Comparison of ENCODE assay signal across 8 cellular contexts in genomic region chr4:73593631-73594241, GRCh38. TPM values are rescaled to one million over a fixed set of nuclear protein-coding genes. Genes with fewer than 3 reads are reported as not detected.
A peak's percentile ranks its signal among the peaks of the same experiment; 100 is the strongest.
DNase-seq lines count a peak whose midpoint lies in the region; ATAC-seq, FAIRE-seq and TF ChIP-seq lines count a peak whose summit lies in the region.

No MANE protein-coding gene starts in this region.

- H3K56ac ChIP-seq in IMR-90 (ENCODE audit: extremely low read depth, insufficient read depth, low read length), result no peak overlapping the region

- no peak overlapping the region for H4K8ac ChIP-seq in IMR-90 (ENCODE audit: low read depth in 2 of 2, low read length in 2 of 2)

- no peak overlapping the region for H3K4ac ChIP-seq in IMR-90 (ENCODE audit: low read depth, low read length)

- H3K4me2 ChIP-seq in IMR-90 (ENCODE audit: low read depth, low read length) (no peak overlapping the region), HepG2 (ENCODE audit: low read depth, low read length) (no peak overlapping the region)

- no peak overlapping the region for H4K5ac ChIP-seq in IMR-90 (ENCODE audit: low read depth, low read length)

- H3K18ac ChIP-seq in IMR-90 (ENCODE audit: low read depth, low read length), result no peak overlapping the region

- no peaks in the 10 kb centered on the region for H3K9me1 ChIP-seq in IMR-90 (ENCODE audit: insufficient read depth, low read length)

- TF ChIP-seq RAD21 in IMR-90 (IDR thresholded peaks at IDR 0.05; ENCODE audit: low read length) (peak; percentile 53), HepG2 (CRISPR knock-in tag; IDR thresholded peaks at IDR 0.05) (peak; percentile 45; the same call in 1 of the 2 replicates)

- H2AK5ac ChIP-seq in IMR-90 (ENCODE audit: low read depth, low read length), result no peak overlapping the region

- peaks cover 2% of the 10 kb centered on the region; the same call in 1 of the 2 replicates for H3K4me1 ChIP-seq in IMR-90 (ENCODE audit: control insufficient read depth, insufficient read depth, low read length)
- H3K4me1 ChIP-seq in HepG2 (ENCODE audit: insufficient read depth, low read length), result peaks cover 41% of the 10 kb centered on the region

- dilution Hi-C loops in IMR-90 (cut with HindIII; ENCODE audit: low sequenced_read_pairs, unreplicated experiment), result no loop called here

- no peaks in the 10 kb centered on the region for H3K27me3 ChIP-seq in IMR-90 (ENCODE audit: control insufficient read depth, insufficient read depth, low read length)
- no peaks in the 10 kb centered on the region for H3K27me3 ChIP-seq in HepG2 (ENCODE audit: control insufficient read depth in 1 of 2, insufficient read depth in 2 of 2, low read length in 2 of 2)

- H4K20me1 ChIP-seq in IMR-90 (ENCODE audit: insufficient read depth, low read length), result no peaks in the 10 kb centered on the region
- no peaks in the 10 kb centered on the region for H4K20me1 ChIP-seq in HepG2 (ENCODE audit: insufficient read depth, low read length)

- no peak for TF ChIP-seq EP300 in HepG2 (IDR thresholded peaks at IDR 0.05; ENCODE audit: low read depth in 2 of 2, low read length in 2 of 2)
- no peak for TF ChIP-seq EP300 in HepG2 (CRISPR knock-in tag; IDR thresholded peaks at IDR 0.05; ENCODE audit: borderline replicate concordance)

- no peak for FAIRE-seq in HepG2 (lab: Jason Lieb, UNC)

- no peak overlapping the region for H2BK5ac ChIP-seq in IMR-90 (ENCODE audit: low read depth, low read length, poor library complexity, severe bottlenecking)

- no peak overlapping the region for H2AFZ ChIP-seq in IMR-90 (replicated peaks; ENCODE audit: low read length, poor library complexity)
- H2AFZ ChIP-seq in HepG2 (ENCODE audit: low read length), result no peak overlapping the region

- peak; percentile 49 for DNase-seq in IMR-90
- peak; percentile 48 for DNase-seq in amniotic epithelial cell (ENCODE audit: low read depth)
- peak; percentile 39 for DNase-seq in HepG2 (ENCODE audit: low spot score)
- DNase-seq in effector CD8-positive, alpha-beta T cell (lab: John Stamatoyannopoulos, UW), result no peak
- no peak for DNase-seq in middle frontal gyrus (ENCODE audit: extremely low spot score, low spot score)

- H2AK9ac ChIP-seq in IMR-90 (replicated peaks; ENCODE audit: low read depth, low read length, poor library complexity), result no peak overlapping the region

- no peaks in the 10 kb centered on the region for H3K79me2 ChIP-seq in HepG2 (ENCODE audit: insufficient read depth, low read length)

- H3K9ac ChIP-seq in IMR-90 (ENCODE audit: low read depth, low read length) (no peak overlapping the region), HepG2 (ENCODE audit: insufficient read depth, low read depth, low read length) (no peak overlapping the region)

- no peak overlapping the region for H3K27ac ChIP-seq in C4-2B
- H3K27ac ChIP-seq in IMR-90 (ENCODE audit: insufficient read depth, low read length), result no peak overlapping the region
- no peak overlapping the region for H3K27ac ChIP-seq in HepG2 (ENCODE audit: extremely low read length, insufficient read depth, low read length)

- no TSS peak for BruUV-seq in IMR-90 (replicated peaks; lab: Mats Ljungman, UMichigan)
- no TSS peak for BruUV-seq in HepG2 (replicated peaks; lab: Mats Ljungman, UMichigan)

- WGBS in IMR-90 (ENCODE audit: extremely low coverage in 2 of 2, insufficient read length in 1 of 2), 2 experiments, result 100% methylated on average over 4 of the region's 6 CpGs; no CpG with 5 or more reads in 1 of the 2 experiments
- 76% methylated on average over 6 of the region's 6 CpGs for WGBS in HepG2 (ENCODE audit: low lambda C conversion rate)

- no peaks in the 10 kb centered on the region for H3K79me1 ChIP-seq in IMR-90 (ENCODE audit: low read depth in 1 of 2, low read length in 2 of 2)

- TF ChIP-seq CTCF in C4-2B (conservative IDR thresholded peaks at IDR 0.05) (peak; percentile 75), IMR-90 (conservative IDR thresholded peaks at IDR 0.05; ENCODE audit: low read depth, low read length) (peak; percentile 62), HepG2 (CRISPR knock-in tag; IDR thresholded peaks at IDR 0.05) (peak; percentile 58)

- POLR2A ChIA-PET in IMR-90 (lab: Charles Lee; ENCODE audit: unreplicated experiment) (no interaction called here), HepG2 (lab: Yijun Ruan, JAX) (no interaction called here)

- CTCF ChIA-PET in IMR-90 (lab: Yijun Ruan, JAX), result interaction anchor here (0.8 to 2.0 kb wide), 5 partner anchors 10 to 541 kb away, joined by 3 to 16 read pairs (median 3); no protein-coding TSS in a partner anchor
- CTCF ChIA-PET in HepG2 (lab: Yijun Ruan, JAX; ENCODE audit: low intra/inter-chr PET ratio, low total read pairs), result interaction anchor here (1.5 to 2.0 kb wide), 2 partner anchors 20 to 59 kb away, joined by 7 to 40 read pairs; no protein-coding TSS in a partner anchor

- no peak overlapping the region for H2BK20ac ChIP-seq in IMR-90 (ENCODE audit: low read depth, low read length)

- H3K4me3 ChIP-seq in IMR-90 (ENCODE audit: insufficient read depth, low read depth, low read length) (no peak overlapping the region), HepG2 (replicated peaks in 1 of 3; ENCODE audit: insufficient read depth in 1 of 3, low read depth in 2 of 3, low read length in 3 of 3) (no peak overlapping the region)

- no peak overlapping the region for H2BK120ac ChIP-seq in IMR-90 (ENCODE audit: low read depth, low read length)

- no peak overlapping the region for H4K91ac ChIP-seq in IMR-90 (ENCODE audit: insufficient read depth, low read depth, low read length)

- intact Hi-C loops in IMR-90 (cut with micrococcal nuclease), result loop anchor here (1.0 to 2.0 kb wide), 3 partner anchors 60 to 541 kb away; no protein-coding TSS in a partner anchor
- intact Hi-C loops in HepG2 (cut with micrococcal nuclease; ENCODE audit: unreplicated experiment), result loop anchor here (1.0 to 2.0 kb wide), 3 partner anchors 20 to 60 kb away; no protein-coding TSS in a partner anchor

- no peak overlapping the region for H3K14ac ChIP-seq in IMR-90 (replicated peaks; ENCODE audit: low read depth, low read length)

- in situ Hi-C loops in IMR-90 (cut with MboI; ENCODE audit: low sequenced_read_pairs), result loop anchor here (10.0 kb wide), 2 partner anchors 331 to 541 kb away; no protein-coding TSS in a partner anchor
- in situ Hi-C loops in HepG2 (cut with HindIII; ENCODE audit: extremely low pct_ligation_motif_present, low pct_unique_long_range_greater_than_20kb), result loop anchor here (5.0 to 25.0 kb wide), 2 partner anchors 64 to 256 kb away; no protein-coding TSS in a partner anchor

- TF ChIP-seq POLR2A in IMR-90 (IDR thresholded peaks at IDR 0.05; ENCODE audit: low read depth, low read length), result no peak
- TF ChIP-seq POLR2A in HepG2 (IDR thresholded peaks at IDR 0.05; ENCODE audit: insufficient read depth in 1 of 2, low read depth in 2 of 2, low read length in 2 of 2), result no peak

- H3K36me3 ChIP-seq in IMR-90 (ENCODE audit: control insufficient read depth, insufficient read depth, low read length) (no peaks in the 10 kb centered on the region), HepG2 (replicated peaks in 1 of 2; ENCODE audit: control insufficient read depth in 1 of 2, insufficient read depth in 2 of 2, low read length in 2 of 2) (no peaks in the 10 kb centered on the region)

- no peak overlapping the region for H3K23ac ChIP-seq in IMR-90 (ENCODE audit: low read depth, low read length)

- H3K9me3 ChIP-seq in IMR-90 (ENCODE audit: control insufficient read depth, insufficient read depth, low read length) (no peaks in the 10 kb centered on the region), HepG2 (ENCODE audit: low read length) (no peaks in the 10 kb centered on the region)

- H2BK15ac ChIP-seq in IMR-90 (ENCODE audit: low read depth, low read length), result no peak overlapping the region

- ATAC-seq in IMR-90 (ENCODE audit: low read depth) (0 out of 2 replicates have a peak, but pooled peaks have one; percentile 43), HepG2 (no peak), HG02763 (IDR thresholded peaks at IDR 0.05; ENCODE audit: unreplicated experiment) (no peak), HG03469 (IDR thresholded peaks at IDR 0.05; ENCODE audit: unreplicated experiment) (no peak)

TF ChIP-seq in IMR-90, 13 proteins besides CTCF, POLR2A, EP300 and RAD21 (continues in another document):
- TF ChIP-seq MXI1 (IDR thresholded peaks at IDR 0.05; ENCODE audit: borderline replicate concordance, low read depth, low read length) (no peak), RCOR1 (IDR thresholded peaks at IDR 0.05; ENCODE audit: insufficient replicate concordance, low read length) (no peak)

RNA-seq across cellular contexts. Expression of gene RASSF6, which starts 26.5 kb away (rescaled TPM):
- total RNA-seq in IMR-90 (2012; rRNA removed), result not detected in 2 replicates
- polyA plus RNA-seq in IMR-90 (2012; rRNA removed), result not detected in 2 replicates
- under 0.01 TPM in 1 of 2 replicates, not detected in the other for polyA plus RNA-seq in IMR-90 (2012; cell fraction: cytosol; rRNA removed)
- not detected in 2 replicates for polyA plus RNA-seq in IMR-90 (2012; cell fraction: nucleus; rRNA removed; ENCODE audit: low replicate concordance)
- total RNA-seq in HepG2 (2016; rRNA removed; fragmentation: Illumina TruSeq; extraction: Trizol), result 0.11 and 0.42 TPM in 2 replicates
- not detected in 2 replicates for total RNA-seq in HepG2 (2016; cell fraction: cytosol; rRNA removed; fragmentation: Illumina TruSeq; extraction: Trizol; ENCODE audit: low read depth)
- 0.13 and 0.24 TPM in 2 replicates for total RNA-seq in HepG2 (2016; cell fraction: insoluble cytoplasmic fraction; rRNA removed; fragmentation: Illumina TruSeq; extraction: Trizol)
- total RNA-seq in HepG2 (2016; cell fraction: membrane; rRNA removed; fragmentation: Illumina TruSeq; extraction: Trizol), result 0.06 TPM in 1 of 2 replicates, not detected in the other
- total RNA-seq in HepG2 (2016; cell fraction: nucleus; rRNA removed; fragmentation: Illumina TruSeq; extraction: Trizol), result 0.09 and 0.25 TPM in 2 replicates
- polyA plus RNA-seq in HepG2 (2011; rRNA removed), result 0.03 and 0.04 TPM in 2 replicates
- 0.01 and 0.03 TPM in 2 replicates for polyA plus RNA-seq in HepG2 (2011; cell fraction: cytosol; rRNA removed)
- 0.03 and 0.06 TPM in 2 replicates for polyA plus RNA-seq in HepG2 (2011; cell fraction: nucleus; rRNA removed)
- polyA plus RNA-seq in HepG2 (2012), result 0.03 TPM in 1 of 2 replicates, not detected in the other
- 0.25 TPM in 1 of 2 replicates, not detected in the other for polyA plus RNA-seq in HepG2 (2016; cell fraction: cytosol; fragmentation: Illumina TruSeq; extraction: Trizol; ENCODE audit: low read depth)
- polyA plus RNA-seq in HepG2 (2016; cell fraction: insoluble cytoplasmic fraction; fragmentation: Illumina TruSeq; extraction: Trizol; ENCODE audit: low read depth), result 0.23 and 0.33 TPM in 2 replicates
- polyA plus RNA-seq in HepG2 (2016; cell fraction: membrane; fragmentation: Illumina TruSeq; extraction: Trizol; ENCODE audit: low read depth), result 0.05 and 0.12 TPM in 2 replicates
- 0.25 and 0.49 TPM in 2 replicates for polyA plus RNA-seq in HepG2 (2016; cell fraction: nucleus; fragmentation: Illumina TruSeq; extraction: Trizol; ENCODE audit: insufficient read depth, low read depth)
- 0.07 and 0.10 TPM in 2 replicates for polyA minus RNA-seq in HepG2 (2011; rRNA and poly(A)+ RNA removed; ENCODE audit: low replicate concordance)
- not detected in 2 replicates for polyA minus RNA-seq in HepG2 (2011; cell fraction: cytosol; rRNA and poly(A)+ RNA removed)
- polyA minus RNA-seq in HepG2 (2011; cell fraction: nucleus; rRNA and poly(A)+ RNA removed), result 0.26 TPM in 1 of 2 replicates, not detected in the other

Comparison
In these comparisons a context has a peak if more than half of its experiments do, and no peak if none do; other contexts are left out.
1. DNase-seq: peak in IMR-90 (single experiment), amniotic epithelial cell (single experiment) and HepG2 (single experiment); none in effector CD8-positive, alpha-beta T cell (single experiment) and middle frontal gyrus (single experiment).
2. Peak in every context shown above with its lines, with median percentiles within 50 percentile points of each other: CTCF ChIP-seq.